11 cellular contexts compared by ENCODE assay signal in the genomic region with DNA sequence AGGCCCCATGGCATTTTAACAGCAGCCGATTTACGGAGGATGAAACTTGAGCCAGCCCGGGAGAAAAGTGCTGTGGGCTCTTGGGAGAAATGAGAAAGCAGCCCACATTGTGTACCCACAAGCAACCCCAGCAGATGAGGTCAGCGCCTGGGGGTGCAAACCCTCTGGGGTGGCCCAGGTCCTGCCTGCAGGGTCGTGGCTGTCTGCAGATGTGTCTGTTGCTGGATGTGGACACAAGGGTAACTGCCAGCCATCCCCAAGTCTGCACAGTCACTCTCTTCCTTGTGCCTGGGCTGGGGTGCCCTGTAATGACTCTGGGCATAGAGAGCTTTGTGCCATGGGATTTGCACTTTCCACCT.
DNase-seq lines count a peak whose midpoint lies in the region; ATAC-seq and TF ChIP-seq lines count a peak whose summit lies in the region.
"Had no signal": no experiment of that assay in that cellular context is flagged by ENCODE, and none has a peak within 500 bp of the region (broad histone marks: within the 10 kb centered on the region; RNA-seq: fewer than 3 reads in every experiment).

No MANE protein-coding gene starts in this region.

- H3K27me3 ChIP-seq in heart left ventricle (no peaks in the 10 kb centered on the region), vagina (no peaks in the 10 kb centered on the region), Caco-2 (replicated peaks; ENCODE audit: control insufficient read depth, insufficient read depth, low read length) (no peaks in the 10 kb centered on the region)

- H3K27me3 Mint-ChIP-seq in nephron (ENCODE audit: low read depth) (peaks cover 4% of the 10 kb centered on the region), Caco-2 (ENCODE audit: insufficient read depth, unreplicated experiment) (no peaks in the 10 kb centered on the region)
- peaks cover 6% of the 10 kb centered on the region for H3K27me3 Mint-ChIP-seq in activated T-helper 1 cell treated with anti-CD3 and anti-CD28 coated beads, Interleukin-12 subunit alpha, Interleukin-12 subunit beta, Interleukin-2, Interleukin-4 antibody, amounts not matched to agents 30 ng/mL and 10 ng/mL and 1 ng/mL, durations not matched to agents 14 hours and 24 hours and 36 hours (ENCODE audit: insufficient read depth)
- H3K27me3 Mint-ChIP-seq: activated CD8-positive, alpha-beta T cell treated with anti-CD3 and anti-CD28 coated beads for 36 hours had no signal

- intact Hi-C loops in heart left ventricle (cut with DNase I) (loop anchor here in 6 of 10 donors (2.0 to 10.0 kb wide), 6 partner anchors 100 to 171 kb away; a partner anchor contains a TSS), left ventricle myocardium superior (cut with micrococcal nuclease) (no loop called here), vagina (cut with DNase I) (no loop called here), Caco-2 (cut with micrococcal nuclease; ENCODE audit: unreplicated experiment) (no loop called here)
- intact Hi-C loops in activated T-helper 1 cell treated with anti-CD3 and anti-CD28 coated beads, Interleukin-12 subunit alpha, Interleukin-12 subunit beta, Interleukin-2, Interleukin-4 antibody, amounts not matched to agents 30 ng/mL and 10 ng/mL and 1 ng/mL, durations not matched to agents 14 hours and 24 hours and 36 hours (cut with micrococcal nuclease), result no loop called here

- H3K27ac ChIP-seq in heart left ventricle (peak overlapping the region in 10 of 12 donors; percentile 8 to 79 (median 56)), coronary artery (peak overlapping the region; percentile 70 to 72), vagina (peak overlapping the region; percentile 17)

- H3K36me3 ChIP-seq in heart left ventricle (no peaks in the 10 kb centered on the region), vagina (no peaks in the 10 kb centered on the region), Caco-2 (ENCODE audit: control insufficient read depth, insufficient read depth, low read length) (no peaks in the 10 kb centered on the region)

- WGBS in heart left ventricle, 4 donors, result 62 to 70% (median 63%) methylated on average over 5 of the region's 5 CpGs

- H3K4me1 Mint-ChIP-seq in nephron (peaks cover 29% of the 10 kb centered on the region), Caco-2 (ENCODE audit: low read depth, unreplicated experiment) (peaks cover 8% of the 10 kb centered on the region)
- H3K4me1 Mint-ChIP-seq in activated T-helper 1 cell treated with anti-CD3 and anti-CD28 coated beads, Interleukin-12 subunit alpha, Interleukin-12 subunit beta, Interleukin-2, Interleukin-4 antibody, amounts not matched to agents 30 ng/mL and 10 ng/mL and 1 ng/mL, durations not matched to agents 14 hours and 24 hours and 36 hours (ENCODE audit: low read depth), result peaks cover 10% of the 10 kb centered on the region

- no peak for TF ChIP-seq CTCF in heart left ventricle (IDR thresholded peaks at IDR 0.05)
- TF ChIP-seq CTCF in coronary artery (IDR thresholded peaks at IDR 0.05), result no peak
- TF ChIP-seq CTCF in nephron (IDR thresholded peaks at IDR 0.05; ENCODE audit: unreplicated experiment in 3 of 3), result no peak
- no peak for TF ChIP-seq CTCF in vagina (IDR thresholded peaks at IDR 0.05)
- no peak for TF ChIP-seq CTCF in Caco-2 (IDR thresholded peaks at IDR 0.05; ENCODE audit: insufficient read depth in 1 of 2, low read depth in 1 of 2, low read length in 1 of 2, severe bottlenecking in 1 of 2, unreplicated experiment in 1 of 2)

- H3K27ac Mint-ChIP-seq in nephron (peak overlapping the region in 2 of 3 experiments; percentile 3 to 39), Caco-2 (ENCODE audit: unreplicated experiment) (no peak overlapping the region)
- H3K27ac Mint-ChIP-seq in activated naive CD4-positive, alpha-beta T cell treated with anti-CD3 and anti-CD28 coated beads, Interleukin-2, amount 50 U/mL, for 72 hours, result no peak overlapping the region
- no peak overlapping the region for H3K27ac Mint-ChIP-seq in activated T-helper 1 cell treated with anti-CD3 and anti-CD28 coated beads, Interleukin-12 subunit alpha, Interleukin-12 subunit beta, Interleukin-2, Interleukin-4 antibody, amounts not matched to agents 30 ng/mL and 10 ng/mL and 1 ng/mL, durations not matched to agents 14 hours and 24 hours and 36 hours
- H3K27ac Mint-ChIP-seq: activated CD8-positive, alpha-beta T cell treated with anti-CD3 and anti-CD28 coated beads for 36 hours; T-helper 1 cell treated with Interleukin-12 subunit alpha and Interleukin-12 subunit beta and Interleukin-4 antibody, amounts not matched to agents 30 μg/mL and 1 μg/mL, for 36 hours had no signal

- no peak for TF ChIP-seq POLR2A in heart left ventricle (IDR thresholded peaks at IDR 0.05)
- no peak for TF ChIP-seq POLR2A in vagina (IDR thresholded peaks at IDR 0.05)

- POLR2A ChIA-PET in Caco-2 (lab: Charles Lee), result no interaction called here

- ATAC-seq in heart left ventricle (no peak), left ventricle myocardium superior (no peak)
- no peak for ATAC-seq in activated naive CD4-positive, alpha-beta T cell treated with anti-CD3 and anti-CD28 coated beads, Interleukin-2, amount 50 U/mL, for 72 hours
- ATAC-seq: activated CD8-positive, alpha-beta T cell treated with anti-CD3 and anti-CD28 coated beads for 36 hours had no signal

- no peak for DNase-seq in heart left ventricle
- no peak for DNase-seq in left ventricle myocardium superior
- no peak for DNase-seq in coronary artery (ENCODE audit: low spot score)
- DNase-seq in vagina (ENCODE audit: extremely low spot score in 2 of 2), result no peak
- no peak for DNase-seq in Caco-2
- DNase-seq in activated naive CD4-positive, alpha-beta T cell treated with anti-CD3 and anti-CD28 coated beads, Interleukin-2, amount 50 U/mL, for 72 hours (ENCODE audit: low spot score in 2 of 2), result no peak
- no peak for DNase-seq in activated T-helper 1 cell treated with anti-CD3 and anti-CD28 coated beads, Interleukin-12 subunit alpha, Interleukin-12 subunit beta, Interleukin-2, Interleukin-4 antibody, amounts not matched to agents 30 ng/mL and 10 ng/mL and 1 ng/mL, durations not matched to agents 14 hours and 24 hours and 36 hours (ENCODE audit: low spot score)
- DNase-seq: activated CD8-positive, alpha-beta T cell treated with anti-CD3 and anti-CD28 coated beads for 36 hours; activated naive CD4-positive, alpha-beta T cell treated with Interleukin-2 at 50 U/mL for 16 hours had no signal

- H3K4me1 ChIP-seq in heart left ventricle, result peaks cover 6 to 73% (median 35%) of the 10 kb centered on the region in 12 donors
- H3K4me1 ChIP-seq in vagina, result peaks cover 69% of the 10 kb centered on the region
- H3K4me1 ChIP-seq in Caco-2, result no peaks in the 10 kb centered on the region

- no peaks in the 10 kb centered on the region for H3K36me3 Mint-ChIP-seq in nephron (ENCODE audit: low read depth)
- H3K36me3 Mint-ChIP-seq in Caco-2 (ENCODE audit: insufficient read depth, unreplicated experiment), result no peaks in the 10 kb centered on the region
- no peaks in the 10 kb centered on the region for H3K36me3 Mint-ChIP-seq in activated naive CD4-positive, alpha-beta T cell treated with anti-CD3 and anti-CD28 coated beads, Interleukin-2, amount 50 U/mL, for 72 hours
- no peaks in the 10 kb centered on the region for H3K36me3 Mint-ChIP-seq in activated T-helper 1 cell treated with anti-CD3 and anti-CD28 coated beads, Interleukin-12 subunit alpha, Interleukin-12 subunit beta, Interleukin-2, Interleukin-4 antibody, amounts not matched to agents 30 ng/mL and 10 ng/mL and 1 ng/mL, durations not matched to agents 14 hours and 24 hours and 36 hours (ENCODE audit: low read depth)

- H3K4me3 Mint-ChIP-seq in nephron, result no peak overlapping the region
- no peak overlapping the region for H3K4me3 Mint-ChIP-seq in Caco-2 (ENCODE audit: unreplicated experiment)
- no peak overlapping the region for H3K4me3 Mint-ChIP-seq in activated T-helper 1 cell treated with anti-CD3 and anti-CD28 coated beads, Interleukin-12 subunit alpha, Interleukin-12 subunit beta, Interleukin-2, Interleukin-4 antibody, amounts not matched to agents 30 ng/mL and 10 ng/mL and 1 ng/mL, durations not matched to agents 14 hours and 24 hours and 36 hours
- H3K4me3 Mint-ChIP-seq: activated CD8-positive, alpha-beta T cell treated with anti-CD3 and anti-CD28 coated beads for 36 hours; T-helper 1 cell treated with Interleukin-12 subunit alpha and Interleukin-12 subunit beta and Interleukin-4 antibody, amounts not matched to agents 30 μg/mL and 1 μg/mL, for 36 hours had no signal

- no TSS peak for BruUV-seq in Caco-2 (replicated peaks; lab: Mats Ljungman, UMichigan)

- no peak overlapping the region for H3K4me3 ChIP-seq in heart left ventricle
- peak overlapping the region; percentile 15 for H3K4me3 ChIP-seq in coronary artery
- no peak overlapping the region for H3K4me3 ChIP-seq in vagina
- H3K4me3 ChIP-seq in Caco-2 (ENCODE audit: low read depth, low read length), result no peak overlapping the region

- CTCF ChIA-PET in Caco-2 (lab: Charles Lee), result no interaction called here

- no peaks in the 10 kb centered on the region for H3K9me3 ChIP-seq in heart left ventricle
- no peaks in the 10 kb centered on the region for H3K9me3 ChIP-seq in vagina
- H3K9me3 ChIP-seq in Caco-2, result no peaks in the 10 kb centered on the region

- H3K9me3 Mint-ChIP-seq in nephron (no peaks in the 10 kb centered on the region), Caco-2 (ENCODE audit: unreplicated experiment) (no peaks in the 10 kb centered on the region)
- H3K9me3 Mint-ChIP-seq in activated naive CD4-positive, alpha-beta T cell treated with anti-CD3 and anti-CD28 coated beads, Interleukin-2, amount 50 U/mL, for 72 hours, result no peaks in the 10 kb centered on the region
- no peaks in the 10 kb centered on the region for H3K9me3 Mint-ChIP-seq in activated T-helper 1 cell treated with anti-CD3 and anti-CD28 coated beads, Interleukin-12 subunit alpha, Interleukin-12 subunit beta, Interleukin-2, Interleukin-4 antibody, amounts not matched to agents 30 ng/mL and 10 ng/mL and 1 ng/mL, durations not matched to agents 14 hours and 24 hours and 36 hours
- H3K9me3 Mint-ChIP-seq: activated CD8-positive, alpha-beta T cell treated with anti-CD3 and anti-CD28 coated beads for 36 hours; T-helper 1 cell treated with Interleukin-12 subunit alpha and Interleukin-12 subunit beta and Interleukin-4 antibody, amounts not matched to agents 30 μg/mL and 1 μg/mL, for 36 hours had no signal

Comparison
In these comparisons a context has a peak if more than half of its experiments do, and no peak if none do; other contexts are left out.
1. intact Hi-C loops: an anchor here in heart left ventricle (2.0 to 10.0 kb wide); none called in left ventricle myocardium superior, vagina, Caco-2 and activated T-helper 1 cell treated with anti-CD3 and anti-CD28 coated beads, Interleukin-12 subunit alpha, Interleukin-12 subunit beta, Interleukin-2, Interleukin-4 antibody, amounts not matched to agents 30 ng/mL and 10 ng/mL and 1 ng/mL, durations not matched to agents 14 hours and 24 hours and 36 hours.
2. H3K27ac ChIP-seq: peak in every context shown above with its lines; median percentile 71 in coronary artery; 56 in heart left ventricle; 17 in vagina.
3. H3K27ac Mint-ChIP-seq: peak in nephron (2 of 3); none in Caco-2 (single experiment), activated naive CD4-positive, alpha-beta T cell treated with anti-CD3 and anti-CD28 coated beads, Interleukin-2, amount 50 U/mL, for 72 hours (0 of 2) and activated T-helper 1 cell treated with anti-CD3 and anti-CD28 coated beads, Interleukin-12 subunit alpha, Interleukin-12 subunit beta, Interleukin-2, Interleukin-4 antibody, amounts not matched to agents 30 ng/mL and 10 ng/mL and 1 ng/mL, durations not matched to agents 14 hours and 24 hours and 36 hours (single experiment).